In genomic region chr4:155353923-155354540, GRCh38 we compare ENCODE assay signal across 9 cellular contexts. TPM values are rescaled to one million over a fixed set of nuclear protein-coding genes. Genes with fewer than 3 reads are reported as not detected.
DNase-seq lines count a peak whose midpoint lies in the region; ATAC-seq and TF ChIP-seq lines count a peak whose summit lies in the region.
"Had no signal": no experiment of that assay in that cellular context is flagged by ENCODE, and none has a peak within 500 bp of the region (broad histone marks: within the 10 kb centered on the region; RNA-seq: fewer than 3 reads in every experiment).

No MANE protein-coding gene starts in this region.

- peaks cover 0 to 29% (median 4%) of the 10 kb centered on the region in 9 donors for H3K36me3 ChIP-seq in heart left ventricle

- no peak overlapping the region for H3K27ac ChIP-seq in C4-2B
- no peak overlapping the region for H3K27ac ChIP-seq in heart left ventricle
- H3K27ac ChIP-seq: skin epidermis had no signal

- intact Hi-C loops in heart left ventricle (cut with DNase I): loop anchor here in 9 of 10 donors (2.0 to 10.0 kb wide), 8 partner anchors 369 to 802 kb away; partner anchors contain the start of gene PLRG1 (in 1 of the 9)

- WGBS in heart left ventricle, 4 donors: 19 to 25% (median 21%) methylated on average over 8 of the region's 8 CpGs

- ATAC-seq in GM18867 (IDR thresholded peaks at IDR 0.05; ENCODE audit: unreplicated experiment) (peak; percentile 98), HG03025 (IDR thresholded peaks at IDR 0.05; ENCODE audit: low FRiP score, unreplicated experiment) (peak; percentile 93), heart left ventricle (peak; percentile 76 to 92 (median 81))

- peak; percentile 91 for TF ChIP-seq CTCF in C4-2B (conservative IDR thresholded peaks at IDR 0.05)
- TF ChIP-seq CTCF in heart left ventricle (IDR thresholded peaks at IDR 0.05): peak; percentile 47 to 79 (median 66)
- TF ChIP-seq CTCF in retinal pigment epithelial cell (conservative IDR thresholded peaks at IDR 0.05; ENCODE audit: low read depth, low read length): peak; percentile 90

- peaks cover 0 to 5% (median 0%) of the 10 kb centered on the region in 12 donors for H3K4me1 ChIP-seq in heart left ventricle

- H3K4me3 ChIP-seq in heart left ventricle (no peak overlapping the region), retinal pigment epithelial cell (ENCODE audit: low read length) (no peak overlapping the region)
- H3K4me3 ChIP-seq: skin epidermis had no signal

- no peaks in the 10 kb centered on the region for H3K27me3 ChIP-seq in heart left ventricle

- no peaks in the 10 kb centered on the region for H3K9me3 ChIP-seq in heart left ventricle

- TF ChIP-seq POLR2A in heart left ventricle (IDR thresholded peaks at IDR 0.05): no peak

- peak; percentile 40 for DNase-seq in NCI-H526 treated with DMSO at 0.1 percent for 48 hours (lab: John Stamatoyannopoulos, UW)
- DNase-seq in activated naive CD4-positive, alpha-beta T cell treated with Interleukin-2 at 50 U/mL for 16 hours: peak; percentile 29
- DNase-seq in heart left ventricle: peak; percentile 43 to 73 (median 52)
- DNase-seq in retinal pigment epithelial cell (ENCODE audit: low read depth): peak; percentile 10
- DNase-seq in NCI-H2107 (lab: John Stamatoyannopoulos, UW): no peak

RNA-seq across cellular contexts. Expression of gene MAP9, which starts 22.7 kb away (rescaled TPM):
- total RNA-seq in heart left ventricle: 10 to 100 TPM in 4 of 9 donors, 1 to 10 TPM in 5; 3.9 to 12.0 (median 9.0) TPM
- 1 to 10 TPM; 3.4 to 6.2 TPM for polyA plus RNA-seq in heart left ventricle
